Comparison of ENCODE assay signal across 16 cellular contexts in the genomic region with DNA sequence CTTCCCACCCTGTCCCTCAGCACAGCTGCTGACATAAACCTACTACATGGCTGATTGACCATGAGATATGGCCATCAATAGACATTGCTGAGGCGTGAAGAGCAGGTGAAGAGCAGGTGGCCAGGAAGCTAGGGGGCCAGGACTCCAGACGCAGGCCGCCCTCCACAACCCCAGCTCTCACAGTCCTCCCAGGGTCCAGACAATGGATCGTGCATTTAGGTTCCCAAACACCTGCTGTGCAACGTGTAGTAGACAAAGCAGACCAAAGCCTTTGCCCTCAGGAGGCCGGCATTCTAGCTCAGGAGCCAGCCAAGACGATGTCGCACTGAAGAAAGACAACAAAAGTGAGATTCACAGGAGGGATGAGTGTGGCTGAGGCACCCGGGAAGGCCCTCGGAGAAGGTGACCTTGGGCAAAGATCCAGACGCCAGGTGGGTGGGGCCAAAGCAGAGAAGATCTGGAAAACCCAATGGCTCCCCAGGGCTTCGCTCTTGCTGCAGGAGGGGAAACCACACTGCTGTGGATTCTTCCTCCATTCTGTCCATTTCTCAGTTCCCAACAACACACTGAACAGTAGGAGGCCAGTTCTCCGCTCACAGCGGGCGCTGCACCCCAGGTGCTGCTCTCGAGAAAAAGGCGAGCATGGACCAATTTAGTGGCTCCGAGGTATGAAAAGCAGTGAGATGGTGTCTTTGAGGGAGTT. TPM values are rescaled to one million over a fixed set of nuclear protein-coding genes. Genes with fewer than 3 reads are reported as not detected.
A peak's percentile ranks its signal among the peaks of the same experiment; 100 is the strongest.
DNase-seq lines count a peak whose midpoint lies in the region; ATAC-seq and TF ChIP-seq lines count a peak whose summit lies in the region.
"Had no signal": no experiment of that assay in that cellular context is flagged by ENCODE, and none has a peak within 500 bp of the region (broad histone marks: within the 10 kb centered on the region; RNA-seq: fewer than 3 reads in every experiment).

No MANE protein-coding gene starts in this region.

- H3K27me3 Mint-ChIP-seq in activated CD4-positive, alpha-beta memory T cell treated with anti-CD3 and anti-CD28 coated beads for 36 hours = peaks cover 7% of the 10 kb centered on the region
- H3K27me3 Mint-ChIP-seq in CD8-positive, alpha-beta T cell (ENCODE audit: low read depth) = peaks cover 6% of the 10 kb centered on the region

- H3K4me1 ChIP-seq in mucosa of descending colon (ENCODE audit: low read depth) = no peaks in the 10 kb centered on the region
- H3K4me1 ChIP-seq in CD8-positive, alpha-beta T cell (ENCODE audit: insufficient read depth, low read length) = peaks cover 29% of the 10 kb centered on the region

- H3K27ac Mint-ChIP-seq in activated CD4-positive, alpha-beta memory T cell treated with anti-CD3 and anti-CD28 coated beads for 36 hours = peak overlapping the region; percentile 28
- H3K27ac Mint-ChIP-seq in CD8-positive, alpha-beta T cell = no peak overlapping the region

- CTCF ChIA-PET in activated CD4-positive, alpha-beta memory T cell treated with anti-CD3 and anti-CD28 coated beads for 36 hours (lab: Charles Lee) = interaction anchor here (1.7 to 5.6 kb wide), 3 partner anchors 114 to 162 kb away, joined by 5 to 48 read pairs (median 6); no protein-coding TSS in a partner anchor
- CTCF ChIA-PET in CD8-positive, alpha-beta T cell (lab: Charles Lee) = interaction anchor here (0.6 to 2.5 kb wide), 5 partner anchors 117 to 282 kb away, joined by 3 to 11 read pairs (median 4); no protein-coding TSS in a partner anchor

- DNase-seq in COLO668 (lab: John Stamatoyannopoulos, UW; ENCODE audit: unreplicated experiment) = peak; percentile 63
- DNase-seq in activated CD4-positive, alpha-beta memory T cell treated with anti-CD3 and anti-CD28 coated beads for 36 hours = peak; percentile 7
- peak in 2 of 3 donors; percentile 18 to 41 for DNase-seq in mucosa of descending colon
- no peak for DNase-seq in dedifferentiated amniotic fluid mesenchymal stem cell (ENCODE audit: extremely low spot score)
- DNase-seq in CD8-positive, alpha-beta T cell = no peak
- DNase-seq: activated gamma-delta T cell treated with Interleukin-2 at 50 U/mL for 16 hours, left ventricle myocardium inferior, NCI-H1694 treated with DMSO at 0.1 percent for 48 hours, PC-9 had no signal

- H3K4me1 Mint-ChIP-seq in activated CD4-positive, alpha-beta memory T cell treated with anti-CD3 and anti-CD28 coated beads for 36 hours (ENCODE audit: low read depth) = peaks cover 48% of the 10 kb centered on the region
- H3K4me1 Mint-ChIP-seq in CD8-positive, alpha-beta T cell (ENCODE audit: low read depth) = peaks cover 29% of the 10 kb centered on the region

- no peaks in the 10 kb centered on the region for H3K27me3 ChIP-seq in CD8-positive, alpha-beta T cell (ENCODE audit: insufficient read depth, low read length)
- H3K27me3 ChIP-seq: tibial nerve had no signal

- no peak for ATAC-seq in GM18505 (IDR thresholded peaks at IDR 0.05; ENCODE audit: unreplicated experiment)
- ATAC-seq in mucosa of descending colon = no peak
- ATAC-seq in HG02588 (IDR thresholded peaks at IDR 0.05; ENCODE audit: unreplicated experiment) = no peak
- ATAC-seq in CD8-positive, alpha-beta T cell = no peak
- no peak for ATAC-seq in HG02852 (IDR thresholded peaks at IDR 0.05; ENCODE audit: unreplicated experiment)

- H3K9me3 Mint-ChIP-seq in activated CD4-positive, alpha-beta memory T cell treated with anti-CD3 and anti-CD28 coated beads for 36 hours = no peaks in the 10 kb centered on the region
- no peaks in the 10 kb centered on the region for H3K9me3 Mint-ChIP-seq in CD8-positive, alpha-beta T cell

- TF ChIP-seq POLR2A in GM18505 (IDR thresholded peaks at IDR 0.05; ENCODE audit: borderline replicate concordance, extremely low read depth, insufficient read depth, insufficient read length) = peak; percentile 44

- no peak overlapping the region for H3K4me3 Mint-ChIP-seq in activated CD4-positive, alpha-beta memory T cell treated with anti-CD3 and anti-CD28 coated beads for 36 hours
- no peak overlapping the region for H3K4me3 Mint-ChIP-seq in CD8-positive, alpha-beta T cell

- POLR2A ChIA-PET in activated CD4-positive, alpha-beta memory T cell treated with anti-CD3 and anti-CD28 coated beads for 36 hours (lab: Charles Lee) = no interaction called here
- POLR2A ChIA-PET in CD8-positive, alpha-beta T cell (lab: Charles Lee) = no interaction called here

- no peaks in the 10 kb centered on the region for H3K36me3 ChIP-seq in mucosa of descending colon (ENCODE audit: low read depth)
- no peaks in the 10 kb centered on the region for H3K36me3 ChIP-seq in CD8-positive, alpha-beta T cell (ENCODE audit: insufficient read depth, low read length)
- H3K36me3 ChIP-seq: left ventricle myocardium inferior had no signal

- no peak overlapping the region for H3K27ac ChIP-seq in CD8-positive, alpha-beta T cell (ENCODE audit: low read depth, low read length)
- H3K27ac ChIP-seq: left ventricle myocardium inferior, PC-9, tibial nerve had no signal

- TF ChIP-seq CTCF in mucosa of descending colon (IDR thresholded peaks at IDR 0.05) = no peak
- no peak for TF ChIP-seq CTCF in CD8-positive, alpha-beta T cell (IDR thresholded peaks at IDR 0.05)

- no peaks in the 10 kb centered on the region for H3K9me3 ChIP-seq in mucosa of descending colon
- H3K9me3 ChIP-seq in CD8-positive, alpha-beta T cell (ENCODE audit: low read length) = no peaks in the 10 kb centered on the region
- H3K9me3 ChIP-seq: left ventricle myocardium inferior, tibial nerve had no signal

- no peaks in the 10 kb centered on the region for H3K36me3 Mint-ChIP-seq in activated CD4-positive, alpha-beta memory T cell treated with anti-CD3 and anti-CD28 coated beads for 36 hours
- no peaks in the 10 kb centered on the region for H3K36me3 Mint-ChIP-seq in CD8-positive, alpha-beta T cell
- H3K36me3 Mint-ChIP-seq: CD8-positive, alpha-beta memory T cell had no signal

- intact Hi-C loops in activated CD4-positive, alpha-beta memory T cell treated with anti-CD3 and anti-CD28 coated beads for 36 hours (cut with micrococcal nuclease) = loop anchor here (5.0 kb wide), 1 partner anchor 198 kb away; the partner anchor contains the start of gene TMEM147
- intact Hi-C loops in mucosa of descending colon (cut with DNase I, micrococcal nuclease) = no loop called here
- intact Hi-C loops in CD8-positive, alpha-beta T cell (cut with DNase I, micrococcal nuclease) = no loop called here

- H3K4me3 ChIP-seq in mucosa of descending colon = no peak overlapping the region
- no peak overlapping the region for H3K4me3 ChIP-seq in CD8-positive, alpha-beta T cell (ENCODE audit: low read depth, low read length)
- H3K4me3 ChIP-seq: left ventricle myocardium inferior, PC-9, tibial nerve had no signal

RNA-seq across cellular contexts. Expression of gene FFAR1, which starts 1.4 kb away (rescaled TPM):
- under 1 TPM in 1 of 2 experiments, not detected in 1; 0.12 TPM for total RNA-seq in activated CD4-positive, alpha-beta memory T cell treated with anti-CD3 and anti-CD28 coated beads for 36 hours
- total RNA-seq in mucosa of descending colon = not detected
- 1 to 10 TPM in 1 of 2 experiments, under 1 TPM in 1; 0.92 to 1.4 TPM for total RNA-seq in CD8-positive, alpha-beta T cell
- total RNA-seq: CD8-positive, alpha-beta memory T cell; frontal cortex; left ventricle myocardium inferior; pulmonary artery endothelial cell had no signal

RNA-seq across cellular contexts. Expression of gene FFAR3, which starts 9.2 kb away (rescaled TPM):
- 1 to 10 TPM; 1.1 TPM for total RNA-seq in activated CD4-positive, alpha-beta memory T cell treated with anti-CD3 and anti-CD28 coated beads for 36 hours
- total RNA-seq in mucosa of descending colon = 1 to 10 TPM in 1 of 3 donors, not detected in 2; 1.5 TPM
- not detected for total RNA-seq in CD8-positive, alpha-beta T cell
- total RNA-seq: CD8-positive, alpha-beta memory T cell; frontal cortex; left ventricle myocardium inferior; PC-9; pulmonary artery endothelial cell had no signal

RNA-seq across cellular contexts. Expression of gene CD22, which starts 20.1 kb away (rescaled TPM):
- 1 to 10 TPM in 1 of 2 experiments, under 1 TPM in 1; 0.75 to 1.2 TPM for total RNA-seq in activated CD4-positive, alpha-beta memory T cell treated with anti-CD3 and anti-CD28 coated beads for 36 hours
- total RNA-seq in mucosa of descending colon = 1 to 10 TPM; 2.2 to 5.7 (median 4.1) TPM
- 1 to 10 TPM; 7.9 to 9.1 TPM for total RNA-seq in CD8-positive, alpha-beta T cell
- total RNA-seq: frontal cortex, left ventricle myocardium inferior, pulmonary artery endothelial cell had no signal

RNA-seq across cellular contexts. Expression of gene GPR42, which starts 21.8 kb away (rescaled TPM):
- under 1 TPM in 1 of 2 experiments, not detected in 1; 0.17 TPM for total RNA-seq in activated CD4-positive, alpha-beta memory T cell treated with anti-CD3 and anti-CD28 coated beads for 36 hours
- total RNA-seq in mucosa of descending colon = under 1 TPM in 1 of 3 donors, not detected in 2; 0.32 TPM
- not detected for total RNA-seq in CD8-positive, alpha-beta T cell
- total RNA-seq: CD8-positive, alpha-beta memory T cell; frontal cortex; left ventricle myocardium inferior; PC-9; pulmonary artery endothelial cell; tibial nerve had no signal

RNA-seq across cellular contexts. Expression of gene MAG, which starts 57.1 kb away (rescaled TPM):
- total RNA-seq in activated CD4-positive, alpha-beta memory T cell treated with anti-CD3 and anti-CD28 coated beads for 36 hours = under 1 TPM; 0.43 to 0.44 TPM
- under 1 TPM in 1 of 3 donors, not detected in 2; 0.80 TPM for total RNA-seq in mucosa of descending colon
- not detected for total RNA-seq in CD8-positive, alpha-beta T cell
- total RNA-seq: CD8-positive, alpha-beta memory T cell; frontal cortex; left ventricle myocardium inferior; pulmonary artery endothelial cell had no signal

Comparison
In these comparisons a context has a peak if more than half of its experiments do, and no peak if none do; other contexts are left out.
1. DNase-seq: peak in COLO668 (single experiment), activated CD4-positive, alpha-beta memory T cell treated with anti-CD3 and anti-CD28 coated beads for 36 hours (single experiment) and mucosa of descending colon (2 of 3); none in dedifferentiated amniotic fluid mesenchymal stem cell (single experiment) and CD8-positive, alpha-beta T cell (0 of 7).